ENCODE assay signal across 1 cellular context in the genomic region with DNA sequence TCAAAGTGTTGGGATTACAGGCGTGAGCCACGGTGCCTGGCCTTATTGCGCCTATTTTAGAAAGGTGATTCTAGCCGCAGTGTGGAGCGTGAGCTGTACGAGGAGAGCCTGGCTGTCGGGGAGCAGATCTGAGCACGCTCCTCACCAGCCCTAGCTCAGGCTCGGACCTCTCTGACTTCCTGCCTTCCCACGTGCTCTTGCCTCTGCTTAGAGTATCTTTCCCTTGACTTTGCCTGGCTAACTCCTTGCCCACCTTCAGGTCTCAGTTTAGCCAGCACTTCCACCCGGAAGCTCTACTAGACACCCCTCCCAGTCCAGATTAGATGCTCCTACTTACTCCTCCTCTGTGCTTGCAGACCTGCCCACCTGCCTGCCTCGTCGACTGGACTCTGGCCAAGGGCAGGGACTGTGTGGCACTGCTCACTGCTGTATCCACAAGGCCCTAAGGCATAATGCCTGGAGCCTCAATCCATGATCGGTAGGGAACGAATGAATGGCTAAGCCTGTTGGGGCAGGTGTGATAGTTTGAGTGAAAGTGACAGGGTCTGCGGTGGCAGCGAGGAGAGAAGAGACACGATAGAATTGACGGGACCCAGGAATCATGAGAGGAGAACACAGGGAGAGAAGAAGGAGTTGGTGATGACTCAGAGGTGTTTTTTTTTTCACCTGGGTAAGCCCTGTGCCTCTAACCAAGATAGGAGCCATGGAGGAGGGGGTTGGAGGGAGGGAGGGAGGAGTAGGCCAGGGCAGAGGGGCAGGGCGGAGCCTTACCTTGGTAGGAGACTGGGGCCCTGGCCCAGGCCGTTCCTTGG.
TF ChIP-seq lines count a peak whose summit lies in the region.

No MANE protein-coding gene starts in this region.

TF ChIP-seq in K562, 482 proteins besides CTCF, POLR2A, EP300 and RAD21 (continued from another document and continues in another):
- TF ChIP-seq, protein P1, sequence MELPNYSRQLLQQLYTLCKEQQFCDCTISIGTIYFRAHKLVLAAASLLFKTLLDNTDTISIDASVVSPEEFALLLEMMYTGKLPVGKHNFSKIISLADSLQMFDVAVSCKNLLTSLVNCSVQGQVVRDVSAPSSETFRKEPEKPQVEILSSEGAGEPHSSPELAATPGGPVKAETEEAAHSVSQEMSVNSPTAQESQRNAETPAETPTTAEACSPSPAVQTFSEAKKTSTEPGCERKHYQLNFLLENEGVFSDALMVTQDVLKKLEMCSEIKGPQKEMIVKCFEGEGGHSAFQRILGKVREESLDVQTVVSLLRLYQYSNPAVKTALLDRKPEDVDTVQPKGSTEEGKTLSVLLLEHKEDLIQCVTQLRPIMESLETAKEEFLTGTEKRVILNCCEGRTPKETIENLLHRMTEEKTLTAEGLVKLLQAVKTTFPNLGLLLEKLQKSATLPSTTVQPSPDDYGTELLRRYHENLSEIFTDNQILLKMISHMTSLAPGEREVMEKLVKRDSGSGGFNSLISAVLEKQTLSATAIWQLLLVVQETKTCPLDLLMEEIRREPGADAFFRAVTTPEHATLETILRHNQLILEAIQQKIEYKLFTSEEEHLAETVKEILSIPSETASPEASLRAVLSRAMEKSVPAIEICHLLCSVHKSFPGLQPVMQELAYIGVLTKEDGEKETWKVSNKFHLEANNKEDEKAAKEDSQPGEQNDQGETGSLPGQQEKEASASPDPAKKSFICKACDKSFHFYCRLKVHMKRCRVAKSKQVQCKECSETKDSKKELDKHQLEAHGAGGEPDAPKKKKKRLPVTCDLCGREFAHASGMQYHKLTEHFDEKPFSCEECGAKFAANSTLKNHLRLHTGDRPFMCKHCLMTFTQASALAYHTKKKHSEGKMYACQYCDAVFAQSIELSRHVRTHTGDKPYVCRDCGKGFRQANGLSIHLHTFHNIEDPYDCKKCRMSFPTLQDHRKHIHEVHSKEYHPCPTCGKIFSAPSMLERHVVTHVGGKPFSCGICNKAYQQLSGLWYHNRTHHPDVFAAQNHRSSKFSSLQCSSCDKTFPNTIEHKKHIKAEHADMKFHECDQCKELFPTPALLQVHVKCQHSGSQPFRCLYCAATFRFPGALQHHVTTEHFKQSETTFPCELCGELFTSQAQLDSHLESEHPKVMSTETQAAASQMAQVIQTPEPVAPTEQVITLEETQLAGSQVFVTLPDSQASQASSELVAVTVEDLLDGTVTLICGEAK (IDR thresholded peaks at IDR 0.05): no peak
- TF ChIP-seq, protein P1 (CRISPR knock-in tag; IDR thresholded peaks at IDR 0.05): no peak
- TF ChIP-seq ZNF57 (CRISPR knock-in tag; IDR thresholded peaks at IDR 0.05) (no peak), CHD1 (IDR thresholded peaks at IDR 0.05; ENCODE audit: low read length) (no peak), ZC3H8 (IDR thresholded peaks at IDR 0.05) (no peak), RBBP5 (IDR thresholded peaks at IDR 0.05; ENCODE audit: borderline replicate concordance, insufficient read depth, low read length, poor library complexity, severe bottlenecking) (no peak), NCOA1 (IDR thresholded peaks at IDR 0.05; ENCODE audit: low read depth) (no peak), ZNF436 (CRISPR knock-in tag; IDR thresholded peaks at IDR 0.05) (no peak), MAFK (IDR thresholded peaks at IDR 0.05; ENCODE audit: low read length) (no peak), GABPB1 (CRISPR knock-in tag; IDR thresholded peaks at IDR 0.05) (peak; percentile 44; the same call in 1 of the 2 replicates), BMI1 (IDR thresholded peaks at IDR 0.05; ENCODE audit: low read length) (no peak), CAMTA2 (CRISPR knock-in tag; conservative IDR thresholded peaks at IDR 0.05) (no peak), ZNF24 (IDR thresholded peaks at IDR 0.05) (peak; percentile 8; the same call in 1 of the 2 replicates), HMGXB4 (CRISPR knock-in tag; IDR thresholded peaks at IDR 0.05) (no peak; the same call in 1 of the 2 replicates), FOXK2 (conservative IDR thresholded peaks at IDR 0.05 in 1 of 2, IDR thresholded peaks at IDR 0.05 in 1 of 2; ENCODE audit: low read depth in 2 of 2) (peak in 1 of 2 experiments; percentile 38; a peak in 1 of 4 replicates), MAX (CRISPR knock-in tag; IDR thresholded peaks at IDR 0.05) (peak; percentile 67), SIX5 (IDR thresholded peaks at IDR 0.05; ENCODE audit: borderline replicate concordance in 1 of 2, insufficient read depth in 1 of 2, low read depth in 1 of 2, low read length in 2 of 2) (no peak), PBX2 (CRISPR knock-in tag; IDR thresholded peaks at IDR 0.05; ENCODE audit: low read depth) (no peak), PBX2 (tag; conservative IDR thresholded peaks at IDR 0.05; ENCODE audit: low read depth) (no peak), NFE2 (IDR thresholded peaks at IDR 0.05; ENCODE audit: low read depth) (no peak), HDAC1 (IDR thresholded peaks at IDR 0.05) (peak in 1 of 2 experiments; percentile 26; a peak in 1 of 4 replicates), ZNF717 (CRISPR knock-in tag; IDR thresholded peaks at IDR 0.05) (no peak), KDM2B (CRISPR knock-in tag; IDR thresholded peaks at IDR 0.05) (no peak), L3MBTL2 (IDR thresholded peaks at IDR 0.05) (peak; percentile 62; the same call in 1 of the 2 replicates), ZNF699 (CRISPR knock-in tag; IDR thresholded peaks at IDR 0.05; ENCODE audit: insufficient replicate concordance) (no peak)
- TF ChIP-seq, protein P2, sequence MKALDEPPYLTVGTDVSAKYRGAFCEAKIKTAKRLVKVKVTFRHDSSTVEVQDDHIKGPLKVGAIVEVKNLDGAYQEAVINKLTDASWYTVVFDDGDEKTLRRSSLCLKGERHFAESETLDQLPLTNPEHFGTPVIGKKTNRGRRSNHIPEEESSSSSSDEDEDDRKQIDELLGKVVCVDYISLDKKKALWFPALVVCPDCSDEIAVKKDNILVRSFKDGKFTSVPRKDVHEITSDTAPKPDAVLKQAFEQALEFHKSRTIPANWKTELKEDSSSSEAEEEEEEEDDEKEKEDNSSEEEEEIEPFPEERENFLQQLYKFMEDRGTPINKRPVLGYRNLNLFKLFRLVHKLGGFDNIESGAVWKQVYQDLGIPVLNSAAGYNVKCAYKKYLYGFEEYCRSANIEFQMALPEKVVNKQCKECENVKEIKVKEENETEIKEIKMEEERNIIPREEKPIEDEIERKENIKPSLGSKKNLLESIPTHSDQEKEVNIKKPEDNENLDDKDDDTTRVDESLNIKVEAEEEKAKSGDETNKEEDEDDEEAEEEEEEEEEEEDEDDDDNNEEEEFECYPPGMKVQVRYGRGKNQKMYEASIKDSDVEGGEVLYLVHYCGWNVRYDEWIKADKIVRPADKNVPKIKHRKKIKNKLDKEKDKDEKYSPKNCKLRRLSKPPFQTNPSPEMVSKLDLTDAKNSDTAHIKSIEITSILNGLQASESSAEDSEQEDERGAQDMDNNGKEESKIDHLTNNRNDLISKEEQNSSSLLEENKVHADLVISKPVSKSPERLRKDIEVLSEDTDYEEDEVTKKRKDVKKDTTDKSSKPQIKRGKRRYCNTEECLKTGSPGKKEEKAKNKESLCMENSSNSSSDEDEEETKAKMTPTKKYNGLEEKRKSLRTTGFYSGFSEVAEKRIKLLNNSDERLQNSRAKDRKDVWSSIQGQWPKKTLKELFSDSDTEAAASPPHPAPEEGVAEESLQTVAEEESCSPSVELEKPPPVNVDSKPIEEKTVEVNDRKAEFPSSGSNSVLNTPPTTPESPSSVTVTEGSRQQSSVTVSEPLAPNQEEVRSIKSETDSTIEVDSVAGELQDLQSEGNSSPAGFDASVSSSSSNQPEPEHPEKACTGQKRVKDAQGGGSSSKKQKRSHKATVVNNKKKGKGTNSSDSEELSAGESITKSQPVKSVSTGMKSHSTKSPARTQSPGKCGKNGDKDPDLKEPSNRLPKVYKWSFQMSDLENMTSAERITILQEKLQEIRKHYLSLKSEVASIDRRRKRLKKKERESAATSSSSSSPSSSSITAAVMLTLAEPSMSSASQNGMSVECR (CRISPR knock-in tag; IDR thresholded peaks at IDR 0.05): no peak
- TF ChIP-seq, protein P3, sequence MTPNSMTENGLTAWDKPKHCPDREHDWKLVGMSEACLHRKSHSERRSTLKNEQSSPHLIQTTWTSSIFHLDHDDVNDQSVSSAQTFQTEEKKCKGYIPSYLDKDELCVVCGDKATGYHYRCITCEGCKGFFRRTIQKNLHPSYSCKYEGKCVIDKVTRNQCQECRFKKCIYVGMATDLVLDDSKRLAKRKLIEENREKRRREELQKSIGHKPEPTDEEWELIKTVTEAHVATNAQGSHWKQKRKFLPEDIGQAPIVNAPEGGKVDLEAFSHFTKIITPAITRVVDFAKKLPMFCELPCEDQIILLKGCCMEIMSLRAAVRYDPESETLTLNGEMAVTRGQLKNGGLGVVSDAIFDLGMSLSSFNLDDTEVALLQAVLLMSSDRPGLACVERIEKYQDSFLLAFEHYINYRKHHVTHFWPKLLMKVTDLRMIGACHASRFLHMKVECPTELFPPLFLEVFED (CRISPR knock-in tag; conservative IDR thresholded peaks at IDR 0.05): no peak
- TF ChIP-seq, protein P4, sequence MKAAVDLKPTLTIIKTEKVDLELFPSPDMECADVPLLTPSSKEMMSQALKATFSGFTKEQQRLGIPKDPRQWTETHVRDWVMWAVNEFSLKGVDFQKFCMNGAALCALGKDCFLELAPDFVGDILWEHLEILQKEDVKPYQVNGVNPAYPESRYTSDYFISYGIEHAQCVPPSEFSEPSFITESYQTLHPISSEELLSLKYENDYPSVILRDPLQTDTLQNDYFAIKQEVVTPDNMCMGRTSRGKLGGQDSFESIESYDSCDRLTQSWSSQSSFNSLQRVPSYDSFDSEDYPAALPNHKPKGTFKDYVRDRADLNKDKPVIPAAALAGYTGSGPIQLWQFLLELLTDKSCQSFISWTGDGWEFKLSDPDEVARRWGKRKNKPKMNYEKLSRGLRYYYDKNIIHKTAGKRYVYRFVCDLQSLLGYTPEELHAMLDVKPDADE (conservative IDR thresholded peaks at IDR 0.05; ENCODE audit: control insufficient read depth, low read depth, low read length): no peak
- TF ChIP-seq, protein P5, sequence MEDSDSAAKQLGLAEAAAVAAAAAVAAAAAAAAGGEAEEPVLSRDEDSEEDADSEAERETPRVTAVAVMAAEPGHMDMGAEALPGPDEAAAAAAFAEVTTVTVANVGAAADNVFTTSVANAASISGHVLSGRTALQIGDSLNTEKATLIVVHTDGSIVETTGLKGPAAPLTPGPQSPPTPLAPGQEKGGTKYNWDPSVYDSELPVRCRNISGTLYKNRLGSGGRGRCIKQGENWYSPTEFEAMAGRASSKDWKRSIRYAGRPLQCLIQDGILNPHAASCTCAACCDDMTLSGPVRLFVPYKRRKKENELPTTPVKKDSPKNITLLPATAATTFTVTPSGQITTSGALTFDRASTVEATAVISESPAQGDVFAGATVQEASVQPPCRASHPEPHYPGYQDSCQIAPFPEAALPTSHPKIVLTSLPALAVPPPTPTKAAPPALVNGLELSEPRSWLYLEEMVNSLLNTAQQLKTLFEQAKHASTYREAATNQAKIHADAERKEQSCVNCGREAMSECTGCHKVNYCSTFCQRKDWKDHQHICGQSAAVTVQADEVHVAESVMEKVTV (CRISPR knock-in tag; IDR thresholded peaks at IDR 0.05): no peak
